ENCODE assay signal across 16 cellular contexts in the genomic region with DNA sequence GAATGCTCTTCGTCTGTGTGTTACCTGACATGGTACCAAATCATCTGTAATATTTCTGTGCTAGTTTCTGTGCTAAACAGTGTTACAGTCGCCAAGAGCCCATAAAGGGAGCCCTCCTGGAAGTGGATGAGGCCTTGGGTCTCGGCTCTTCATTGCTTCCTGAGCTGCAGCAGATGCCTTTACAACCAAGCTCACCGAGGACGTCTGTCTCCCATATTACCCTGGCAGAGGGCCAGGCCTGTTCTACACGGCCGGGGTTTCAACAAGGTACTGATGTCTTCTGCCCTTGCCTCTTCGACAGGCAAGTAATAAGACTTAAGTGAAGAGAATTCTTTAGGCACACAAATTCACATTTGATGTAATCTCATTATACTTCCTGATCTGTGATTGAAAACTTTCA.
"Had no signal": no experiment of that assay in that cellular context is flagged by ENCODE, and none has a peak within 500 bp of the region (broad histone marks: within the 10 kb centered on the region; RNA-seq: fewer than 3 reads in every experiment).

No MANE protein-coding gene starts in this region.

- H3K27me3 ChIP-seq: adrenal gland, neutrophil, upper lobe of left lung had no signal

- DNase-seq: activated CD4-positive, alpha-beta T cell treated with anti-CD3 and anti-CD28 coated beads, Interleukin-2, amount 10 ng/mL, durations not matched to agents 24 days and 14 days; activated CD4-positive, CD25-positive, alpha-beta regulatory T cell; activated CD8-positive, alpha-beta T cell treated with anti-CD3 and anti-CD28 coated beads, Interleukin-2, amount 10 ng/mL, durations not matched to agents 7 days and 5 days; activated naive CD4-positive, alpha-beta T cell treated with anti-CD3 and anti-CD28 coated beads, Interleukin-2, amount 50 U/mL, for 16 hours; activated T-cell treated with anti-CD3 and anti-CD28 coated beads for 4 hours; adrenal gland; mammary epithelial cell; naive thymus-derived CD4-positive, alpha-beta T cell; retina; stimulated activated CD4-positive, alpha-beta T cell treated with anti-CD3 and anti-CD28 coated beads, Interleukin-15, amount 100 ng/mL, for 24 hours; stimulated activated CD4-positive, alpha-beta T cell treated with anti-CD3 and anti-CD28 coated beads, Interleukin-4, amount 100 ng/mL, for 1 hour; stimulated activated naive CD8-positive, alpha-beta T cell treated with anti-CD3 and anti-CD28 coated beads, Interleukin-15, Interleukin-2, amounts not matched to agents 100 U/mL and 50 U/mL, for 24 hours; upper lobe of left lung had no signal

- H3K9me3 ChIP-seq: adrenal gland, mucosa of descending colon, neutrophil, upper lobe of left lung had no signal

- H3K4me1 ChIP-seq: adrenal gland, upper lobe of left lung had no signal

- H3K4me3 Mint-ChIP-seq: activated CD4-positive, alpha-beta T cell treated with anti-CD3 and anti-CD28 coated beads, Interleukin-2, amount 10 ng/mL, durations not matched to agents 24 days and 14 days; activated CD8-positive, alpha-beta T cell treated with anti-CD3 and anti-CD28 coated beads, Interleukin-2, amount 10 ng/mL, durations not matched to agents 7 days and 5 days; naive thymus-derived CD4-positive, alpha-beta T cell had no signal

- H3K4me3 ChIP-seq: adrenal gland, mucosa of descending colon, upper lobe of left lung had no signal

- H3K27ac ChIP-seq: adrenal gland, neutrophil, upper lobe of left lung had no signal

- H3K27me3 Mint-ChIP-seq: activated CD4-positive, alpha-beta T cell treated with anti-CD3 and anti-CD28 coated beads, Interleukin-2, amount 10 ng/mL, durations not matched to agents 24 days and 14 days; naive thymus-derived CD4-positive, alpha-beta T cell had no signal

- ATAC-seq: activated CD8-positive, alpha-beta T cell treated with anti-CD3 and anti-CD28 coated beads, Interleukin-2, amount 10 ng/mL, durations not matched to agents 7 days and 5 days; esophagus mucosa; mucosa of descending colon; naive thymus-derived CD4-positive, alpha-beta T cell; stimulated activated naive CD8-positive, alpha-beta T cell treated with anti-CD3 and anti-CD28 coated beads, Interleukin-15, Interleukin-2, amounts not matched to agents 100 U/mL and 50 U/mL, for 24 hours had no signal

- H3K27ac Mint-ChIP-seq: activated CD4-positive, alpha-beta T cell treated with anti-CD3 and anti-CD28 coated beads, Interleukin-2, amount 10 ng/mL, durations not matched to agents 24 days and 14 days; activated CD8-positive, alpha-beta T cell treated with anti-CD3 and anti-CD28 coated beads, Interleukin-2, amount 10 ng/mL, durations not matched to agents 7 days and 5 days had no signal

- H3K9me3 Mint-ChIP-seq: activated CD4-positive, alpha-beta T cell treated with anti-CD3 and anti-CD28 coated beads, Interleukin-2, amount 10 ng/mL, durations not matched to agents 24 days and 14 days; naive thymus-derived CD4-positive, alpha-beta T cell had no signal
